8 cellular contexts compared by ENCODE assay signal in the genomic region with DNA sequence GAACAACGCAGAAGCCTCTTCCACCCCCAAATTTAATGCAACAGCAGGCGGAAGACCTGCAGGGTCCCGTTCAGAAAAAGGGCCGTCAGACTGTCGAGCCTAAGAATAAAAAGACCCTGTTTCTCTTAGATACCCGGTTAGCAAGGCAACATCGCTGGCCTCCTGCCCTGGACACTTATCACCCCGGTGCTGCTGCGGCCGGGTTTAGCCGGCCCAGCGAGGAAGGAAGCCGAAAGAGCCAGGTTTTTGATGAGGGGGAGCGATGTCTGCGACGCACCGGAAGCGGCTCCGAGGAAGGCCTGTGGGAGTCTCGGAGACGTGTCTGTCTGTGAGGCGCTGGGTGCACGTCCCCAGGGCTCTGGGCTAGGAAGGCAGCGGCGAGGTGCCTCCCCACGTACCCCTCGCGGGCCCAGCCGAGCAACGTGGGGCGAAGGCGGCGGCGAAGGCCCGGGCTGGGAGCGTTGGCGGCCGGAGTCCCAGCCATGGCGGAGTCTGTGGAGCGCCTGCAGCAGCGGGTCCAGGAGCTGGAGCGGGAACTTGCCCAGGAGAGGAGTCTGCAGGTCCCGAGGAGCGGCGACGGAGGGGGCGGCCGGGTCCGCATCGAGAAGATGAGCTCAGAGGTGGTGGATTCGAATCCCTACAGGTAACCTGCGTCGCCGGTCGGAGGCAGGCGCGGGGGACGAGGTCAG.
DNase-seq lines count a peak whose midpoint lies in the region; ATAC-seq lines count a peak whose summit lies in the region.

Gene UBA5 (plus strand): TSS at position 274 of the 689 bp plus-strand sequence. CDS start 209 bp downstream, at position 483.

- DNase-seq in NCI-H774 (lab: John Stamatoyannopoulos, UW) (peak; percentile 39), medulla oblongata (ENCODE audit: extremely low spot score) (peak; percentile 65)
- DNase-seq in activated CD8-positive, alpha-beta memory T cell treated with anti-CD3 and anti-CD28 coated beads for 24 hours, result peak; percentile 90
- peak; percentile 38 for DNase-seq in effector CD8-positive, alpha-beta T cell (lab: John Stamatoyannopoulos, UW)
- DNase-seq in stimulated activated CD8-positive, alpha-beta memory T cell treated with anti-CD3 and anti-CD28 coated beads, Interleukin-12 subunit alpha, Interleukin-12 subunit beta, amount 100 ng/mL, for 1 hour (ENCODE audit: low read depth), result peak; percentile 43

- H3K9ac ChIP-seq in BLaER1, result peak within 1 kb of the TSS; percentile 89

- peak within 1 kb of the TSS; percentile 90 for H3K27ac ChIP-seq in BLaER1

- peaks cover 26% of the 10 kb centered on the region; the same call in 1 of the 2 replicates for H4K20me1 ChIP-seq in BLaER1

- H3K4me1 ChIP-seq in BLaER1, result peaks cover 41% of the 10 kb centered on the region

- H3K36me3 ChIP-seq in BLaER1, result peaks cover 6% of the 10 kb centered on the region; the same call in 1 of the 2 replicates

- H3K4me2 ChIP-seq in BLaER1, result peak within 1 kb of the TSS; percentile 86

- peak within 1 kb of the TSS; percentile 93 for H3K4me3 ChIP-seq in BLaER1

- ATAC-seq in GM19025 (IDR thresholded peaks at IDR 0.05; ENCODE audit: low read depth, unreplicated experiment) (peak; percentile 67), HG03196 (IDR thresholded peaks at IDR 0.05; ENCODE audit: unreplicated experiment) (peak; percentile 69)

- no peaks in the 10 kb centered on the region for H3K27me3 ChIP-seq in BLaER1

- H3K9me3 ChIP-seq in BLaER1, result no peaks in the 10 kb centered on the region

Comparison
In these comparisons a context has a peak if more than half of its experiments do, and no peak if none do; other contexts are left out.
1. Peak in every context shown above with its lines: DNase-seq, ATAC-seq, H3K4me3 ChIP-seq and H3K27ac ChIP-seq.
2. DNase-seq: peak in every context shown above with its lines; median percentile 90 in activated CD8-positive, alpha-beta memory T cell treated with anti-CD3 and anti-CD28 coated beads for 24 hours; 65 in medulla oblongata; 43 in stimulated activated CD8-positive, alpha-beta memory T cell treated with anti-CD3 and anti-CD28 coated beads, Interleukin-12 subunit alpha, Interleukin-12 subunit beta, amount 100 ng/mL, for 1 hour; 39 in NCI-H774; 38 in effector CD8-positive, alpha-beta T cell.